In the genomic region with DNA sequence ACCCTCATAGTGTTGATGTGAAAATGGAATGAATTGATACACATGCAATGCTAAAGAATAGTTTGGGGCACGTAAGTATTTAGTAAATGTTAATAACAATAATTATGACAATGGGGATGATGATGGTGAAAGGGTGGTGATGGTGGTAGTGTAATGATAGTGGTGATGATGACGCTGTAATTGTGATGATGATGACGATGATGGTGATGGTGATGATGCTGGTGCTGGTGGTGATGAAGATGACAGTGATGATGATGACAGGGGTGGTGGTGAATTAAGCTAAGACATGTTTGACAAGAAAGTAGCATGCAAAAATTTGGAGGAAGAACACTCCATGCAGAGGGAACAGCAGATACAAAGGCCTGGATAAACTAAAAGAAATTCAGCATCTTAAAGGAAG, we compare ENCODE assay signal across 11 cellular contexts.
"Had no signal": no experiment of that assay in that cellular context is flagged by ENCODE, and none has a peak within 500 bp of the region (broad histone marks: within the 10 kb centered on the region; RNA-seq: fewer than 3 reads in every experiment).

No MANE protein-coding gene starts in this region.

- H3K4me3 Mint-ChIP-seq: HFFc6, IgD-negative memory B cell had no signal

- ATAC-seq: HCT116 had no signal

- H3K9me3 ChIP-seq: HAP-1 had no signal

- H3K27ac ChIP-seq: GM23248, HL-60, KMS-11 had no signal

- H3K4me3 ChIP-seq: GM23248, HAP-1 had no signal

- H3K27me3 Mint-ChIP-seq: IgD-negative memory B cell had no signal

- H3K27ac Mint-ChIP-seq: HFFc6, IgD-negative memory B cell had no signal

- H3K4me1 Mint-ChIP-seq: IgD-negative memory B cell had no signal

- H3K36me3 ChIP-seq: HAP-1 had no signal

- H3K9ac ChIP-seq: GM23248, KMS-11 had no signal

- H3K4me2 ChIP-seq: KMS-11 had no signal

- DNase-seq: GM23248, GOT3, H7, HFFc6, Karpas-422, KBM-7 had no signal

- H3K4me1 ChIP-seq: HAP-1 had no signal

- H2AFZ ChIP-seq: GM23248 had no signal
